ENCODE assay signal across 8 cellular contexts in the genomic region with DNA sequence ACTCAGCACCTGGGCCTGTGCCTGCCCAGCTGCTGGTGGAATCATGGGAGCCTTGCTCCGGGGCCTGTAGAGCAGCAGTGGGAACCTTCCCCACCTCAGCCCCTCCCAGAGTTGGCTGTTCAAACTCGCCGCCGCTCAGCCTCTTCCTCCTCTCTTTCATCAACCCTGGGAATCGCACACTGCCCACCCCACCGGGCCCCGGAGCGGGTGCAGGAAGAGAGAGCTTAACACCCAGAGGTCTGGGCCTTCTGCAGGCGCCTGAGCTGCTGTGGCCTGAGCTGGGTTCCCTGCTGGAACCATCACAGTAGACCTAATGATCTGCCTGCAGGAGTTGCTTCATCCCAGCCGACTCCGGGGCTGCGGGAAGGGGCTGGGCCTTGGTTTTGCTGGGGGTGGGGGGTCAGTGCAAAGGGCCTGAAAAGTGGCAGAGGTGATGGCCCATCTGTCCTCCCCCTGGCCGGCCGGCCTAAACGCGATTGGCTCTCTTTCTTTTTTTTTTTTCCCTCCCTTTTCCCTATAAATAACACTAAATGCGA.
DNase-seq lines count a peak whose midpoint lies in the region; ATAC-seq and TF ChIP-seq lines count a peak whose summit lies in the region.

No MANE protein-coding gene starts in this region.

- TF ChIP-seq POLR2A in body of pancreas (IDR thresholded peaks at IDR 0.05), result no peak
- no peak for TF ChIP-seq POLR2A in vagina (IDR thresholded peaks at IDR 0.05)

- intact Hi-C loops in body of pancreas (cut with DNase I) (no loop called here), vagina (cut with DNase I) (no loop called here)

- H3K27ac ChIP-seq in body of pancreas (peak overlapping the region; percentile 23 to 89 (median 86)), mucosa of rectum (ENCODE audit: low read depth in 2 of 2, low read length in 2 of 2) (peak overlapping the region; percentile 16 to 77), vagina (peak overlapping the region; percentile 89)

- H3K4me1 ChIP-seq in body of pancreas, result peaks cover 76% of the 10 kb centered on the region
- H3K4me1 ChIP-seq in mucosa of rectum (ENCODE audit: control insufficient read depth in 2 of 2, insufficient read depth in 2 of 2, low read length in 2 of 2), result peaks cover 47 to 60% of the 10 kb centered on the region in 2 donors
- peaks cover 97% of the 10 kb centered on the region for H3K4me1 ChIP-seq in vagina

- H3K4me3 ChIP-seq in body of pancreas, result no peak overlapping the region
- H3K4me3 ChIP-seq in mucosa of rectum (ENCODE audit: low read length in 2 of 2), result peak overlapping the region; percentile 40 to 65
- H3K4me3 ChIP-seq in vagina, result peak overlapping the region; percentile 25 to 30

- H3K9me3 ChIP-seq in body of pancreas (no peaks in the 10 kb centered on the region), mucosa of rectum (ENCODE audit: control insufficient read depth in 2 of 2, low read length in 2 of 2) (no peaks in the 10 kb centered on the region), vagina (no peaks in the 10 kb centered on the region)

- WGBS in body of pancreas, 2 donors, result 48 to 58% methylated on average over 16 to 17 of the region's 17 CpGs

- H3K9ac ChIP-seq in mucosa of rectum (ENCODE audit: low read depth in 1 of 2, low read length in 2 of 2), result peak overlapping the region; percentile 29 to 52

- no peaks in the 10 kb centered on the region for H3K27me3 ChIP-seq in body of pancreas
- no peaks in the 10 kb centered on the region for H3K27me3 ChIP-seq in mucosa of rectum (ENCODE audit: control insufficient read depth in 2 of 2, insufficient read depth in 2 of 2, low read length in 2 of 2)
- H3K27me3 ChIP-seq in vagina, result no peaks in the 10 kb centered on the region

- TF ChIP-seq CTCF in body of pancreas (IDR thresholded peaks at IDR 0.05), result no peak
- TF ChIP-seq CTCF in vagina (IDR thresholded peaks at IDR 0.05), result no peak

- no peaks in the 10 kb centered on the region for H3K36me3 ChIP-seq in body of pancreas (replicated peaks in 1 of 2; ENCODE audit: insufficient read depth in 1 of 2, low read depth in 2 of 2)
- H3K36me3 ChIP-seq in mucosa of rectum (ENCODE audit: control insufficient read depth in 2 of 2, insufficient read depth in 2 of 2, low read length in 2 of 2), result peaks cover 0 to 5% of the 10 kb centered on the region in 2 donors
- no peaks in the 10 kb centered on the region for H3K36me3 ChIP-seq in vagina

- DNase-seq in stimulated activated CD4-positive, alpha-beta T cell treated with anti-CD3 and anti-CD28 coated beads, Interleukin-15, amount 100 ng/mL, for 24 hours, result peak; percentile 48
- no peak for DNase-seq in stimulated activated CD4-positive, alpha-beta T cell treated with anti-CD3 and anti-CD28 coated beads, Interleukin-2, amount 100 ng/mL, for 48 hours
- DNase-seq in body of pancreas (no peak), vagina (ENCODE audit: extremely low spot score in 2 of 2) (no peak), DMS79 treated with DMSO at 0.1 percent for 48 hours (lab: John Stamatoyannopoulos, UW) (no peak)
- no peak for DNase-seq in activated effector memory CD4-positive, alpha-beta T cell treated with Interleukin-2 at 50 U/mL for 16 hours

- no peak for ATAC-seq in body of pancreas
- no peak for ATAC-seq in GM21786 (IDR thresholded peaks at IDR 0.05; ENCODE audit: unreplicated experiment)

Comparison
In these comparisons a context has a peak if more than half of its experiments do, and no peak if none do; other contexts are left out.
1. H3K4me3 ChIP-seq: peak in mucosa of rectum (2 of 2) and vagina (2 of 2); none in body of pancreas (0 of 2).
2. Peak in every context shown above with its lines, with median percentiles within 50 percentile points of each other: H3K27ac ChIP-seq.